Comparison of ENCODE assay signal across 8 cellular contexts in the genomic region with DNA sequence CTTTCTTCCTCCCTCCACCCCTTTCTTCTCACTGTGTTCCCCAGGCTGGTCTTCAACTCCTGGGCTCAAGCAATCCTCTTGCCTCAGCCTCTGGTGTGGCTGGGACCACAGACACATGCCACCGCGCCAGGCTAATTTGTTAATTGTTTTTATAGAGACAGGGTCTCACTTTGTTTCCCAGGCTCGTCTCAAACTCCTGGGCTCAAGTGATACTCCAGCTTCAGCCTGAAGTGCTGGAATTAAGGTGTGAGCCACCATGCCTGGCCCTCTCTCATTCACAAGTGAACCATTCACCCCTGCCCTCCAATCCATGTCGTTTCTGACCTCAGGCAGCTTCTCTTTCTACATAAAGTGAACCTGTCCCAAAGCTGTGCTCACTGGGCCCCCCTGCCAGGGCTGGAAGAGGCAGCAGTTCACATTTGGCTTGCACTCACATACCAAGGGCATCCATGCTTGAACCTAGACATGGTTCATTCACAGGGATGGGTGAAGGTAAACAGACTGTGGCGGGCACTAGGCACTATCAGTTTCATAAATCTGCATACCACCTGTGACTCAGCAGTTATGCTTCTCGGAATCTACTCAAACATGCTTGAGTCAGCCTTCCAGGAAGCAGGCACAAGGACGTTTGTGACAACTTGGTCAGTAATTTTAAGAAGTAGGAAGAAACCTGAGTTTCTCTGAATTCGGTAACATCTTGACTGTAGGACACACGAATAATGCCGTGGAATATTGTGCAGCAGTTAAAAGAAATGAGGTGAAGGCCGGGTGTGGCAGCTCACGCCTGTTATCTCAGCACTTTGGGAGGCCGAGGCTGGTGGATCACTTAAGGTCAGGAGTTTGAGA.
A peak's percentile ranks its signal among the peaks of the same experiment; 100 is the strongest.
DNase-seq lines count a peak whose midpoint lies in the region; ATAC-seq and TF ChIP-seq lines count a peak whose summit lies in the region.

No MANE protein-coding gene starts in this region.

- no peak overlapping the region for H3K4me3 ChIP-seq in foreskin fibroblast (ENCODE audit: low read depth in 1 of 2, low read length in 2 of 2)

- peak; percentile 51 for DNase-seq in GDM1 (lab: John Stamatoyannopoulos, UW)
- DNase-seq in NOMO-1 (lab: John Stamatoyannopoulos, UW; ENCODE audit: unreplicated experiment in 2 of 2), result peak; percentile 61 to 89
- DNase-seq in activated T-cell treated with anti-CD3 and anti-CD28 coated beads, Interleukin-2, amount 50 U/mL, for 1 hour, result peak; percentile 53
- peak; percentile 89 to 92 for DNase-seq in foreskin fibroblast
- DNase-seq in smooth muscle cell of the brain vasculature (ENCODE audit: low read depth, low spot score), result peak; percentile 28
- DNase-seq in cortex of kidney (lab: John Stamatoyannopoulos, UW), result no peak
- no peak for DNase-seq in HuH-7 (ENCODE audit: low spot score)

- ATAC-seq in HG02588 (IDR thresholded peaks at IDR 0.05; ENCODE audit: unreplicated experiment), result peak; percentile 56

- no peak for TF ChIP-seq CTCF in foreskin fibroblast (IDR thresholded peaks at IDR 0.05; ENCODE audit: low read depth, low read length)

Comparison
In these comparisons a context has a peak if more than half of its experiments do, and no peak if none do; other contexts are left out.
1. DNase-seq: peak in GDM1 (single experiment), NOMO-1 (2 of 2), activated T-cell treated with anti-CD3 and anti-CD28 coated beads, Interleukin-2, amount 50 U/mL, for 1 hour (single experiment), foreskin fibroblast (2 of 2) and smooth muscle cell of the brain vasculature (single experiment); none in cortex of kidney (single experiment) and HuH-7 (single experiment).